1 cellular context compared by ENCODE assay signal in genomic region chr11:76798656-76799055, GRCh38.
TF ChIP-seq lines count a peak whose summit lies in the region.

No MANE protein-coding gene starts in this region.

TF ChIP-seq in H1, 55 proteins besides CTCF, POLR2A, EP300 and RAD21 (continued from another document):
- TF ChIP-seq NANOG (IDR thresholded peaks at IDR 0.05; ENCODE audit: insufficient read depth, low read depth, low read length, poor library complexity, severe bottlenecking) (no peak), SIRT6 (IDR thresholded peaks at IDR 0.05; ENCODE audit: low read length) (no peak), CBX5 (IDR thresholded peaks at IDR 0.05; ENCODE audit: low read depth, low read length) (no peak), FOSL1 (IDR thresholded peaks at IDR 0.05; ENCODE audit: insufficient read depth, low read depth, low read length) (no peak), KDM5A (IDR thresholded peaks at IDR 0.05; ENCODE audit: low read length) (no peak), CHD1 (IDR thresholded peaks at IDR 0.05; ENCODE audit: low read depth, low read length) (no peak)
TF ChIP-seq in H1: peak in this region for 0.
